Comparison of ENCODE assay signal across 1 cellular context in genomic region chrX:129982300-129983246, GRCh38.
TF ChIP-seq lines count a peak whose summit lies in the region.

BCORL1 (plus strand) TSS chrX:129982635; CDS start chrX:130005232, 22,597 bp downstream.

TF ChIP-seq in HepG2, 621 proteins besides CTCF, POLR2A, EP300 and RAD21 (continued from another document and continues in another):
- TF ChIP-seq ZNF280D (CRISPR knock-in tag; IDR thresholded peaks at IDR 0.05) (no peak), IRF2 (CRISPR knock-in tag; IDR thresholded peaks at IDR 0.05) (0 out of 2 replicates have a peak, but pooled peaks have one; percentile 22), ZNF607 (CRISPR knock-in tag; IDR thresholded peaks at IDR 0.05; ENCODE audit: borderline replicate concordance) (0 out of 2 replicates have a peak, but pooled peaks have one; percentile 34), ZSCAN25 (CRISPR knock-in tag; IDR thresholded peaks at IDR 0.05) (peak; percentile 86), TARDBP (CRISPR knock-in tag; IDR thresholded peaks at IDR 0.05) (0 out of 2 replicates have a peak, but pooled peaks have one; percentile 51), ZNF451 (CRISPR knock-in tag; IDR thresholded peaks at IDR 0.05) (0 out of 2 replicates have a peak, but pooled peaks have one; percentile 41), U2AF1 (optimal IDR thresholded peaks at IDR 0.05; ENCODE audit: low read depth, low read length) (peak; percentile 36), ZNF30 (CRISPR knock-in tag; IDR thresholded peaks at IDR 0.05) (no peak), FOXK2 (IDR thresholded peaks at IDR 0.05) (no peak), PRDM10 (CRISPR knock-in tag; IDR thresholded peaks at IDR 0.05; ENCODE audit: low read depth) (0 out of 2 replicates have a peak, but pooled peaks have one; percentile 25), ELF1 (CRISPR knock-in tag; IDR thresholded peaks at IDR 0.05) (peak; percentile 55; the same call in 1 of the 2 replicates), MYPOP (CRISPR knock-in tag; IDR thresholded peaks at IDR 0.05) (0 out of 2 replicates have a peak, but pooled peaks have one; percentile 37), ZNF280B (CRISPR knock-in tag; IDR thresholded peaks at IDR 0.05; ENCODE audit: borderline replicate concordance) (0 out of 2 replicates have a peak, but pooled peaks have one; percentile 7), GATAD1 (CRISPR knock-in tag; IDR thresholded peaks at IDR 0.05) (0 out of 2 replicates have a peak, but pooled peaks have one; percentile 36), SAP130 (CRISPR knock-in tag; IDR thresholded peaks at IDR 0.05; ENCODE audit: low read depth) (peak; percentile 61), ZNF362 (CRISPR knock-in tag; IDR thresholded peaks at IDR 0.05; ENCODE audit: borderline replicate concordance) (no peak), SOX6 (IDR thresholded peaks at IDR 0.05) (no peak), SOX6 (CRISPR knock-in tag; IDR thresholded peaks at IDR 0.05) (0 out of 2 replicates have a peak, but pooled peaks have one; percentile 15), LBX2 (CRISPR knock-in tag; IDR thresholded peaks at IDR 0.05; ENCODE audit: borderline replicate concordance) (no peak), ZNF282 (IDR thresholded peaks at IDR 0.05; ENCODE audit: partially characterized antibody) (no peak), ZNF567 (CRISPR knock-in tag; IDR thresholded peaks at IDR 0.05; ENCODE audit: borderline replicate concordance) (no peak), NONO (IDR thresholded peaks at IDR 0.05) (no peak), NONO (CRISPR knock-in tag; conservative IDR thresholded peaks at IDR 0.05) (peak; percentile 34; the same call in 1 of the 2 replicates), FIP1L1 (IDR thresholded peaks at IDR 0.05; ENCODE audit: borderline replicate concordance, insufficient read depth, low read depth, low read length) (no peak), XRCC5 (optimal IDR thresholded peaks at IDR 0.05; ENCODE audit: low read length) (peak; percentile 51), GATAD2A (CRISPR knock-in tag; IDR thresholded peaks at IDR 0.05) (0 out of 2 replicates have a peak, but pooled peaks have one; percentile 25), KDM3A (CRISPR knock-in tag; IDR thresholded peaks at IDR 0.05; ENCODE audit: low read depth) (no peak), SUZ12 (IDR thresholded peaks at IDR 0.05; ENCODE audit: low read depth, low read length) (peak; percentile 54; the same call in 1 of the 2 replicates), CREB1 (IDR thresholded peaks at IDR 0.05) (peak; percentile 61; the same call in 1 of the 2 replicates), CREB1 (CRISPR knock-in tag; IDR thresholded peaks at IDR 0.05) (no peak; the same call in 1 of the 2 replicates), ISL2 (CRISPR knock-in tag; IDR thresholded peaks at IDR 0.05) (0 out of 2 replicates have a peak, but pooled peaks have one; percentile 30), POLR2G (IDR thresholded peaks at IDR 0.05; ENCODE audit: low read depth, low read length) (peak; percentile 80), PATZ1 (CRISPR knock-in tag; IDR thresholded peaks at IDR 0.05) (peak; percentile 67), HNRNPL (IDR thresholded peaks at IDR 0.05; ENCODE audit: low read depth, low read length) (0 out of 2 replicates have a peak, but pooled peaks have one; percentile 41), RAD51 (IDR thresholded peaks at IDR 0.05; ENCODE audit: borderline replicate concordance) (no peak), ZNF788 (CRISPR knock-in tag; IDR thresholded peaks at IDR 0.05; ENCODE audit: borderline replicate concordance) (peak; percentile 20; the same call in 1 of the 2 replicates), HOXA9 (CRISPR knock-in tag; IDR thresholded peaks at IDR 0.05; ENCODE audit: borderline replicate concordance) (no peak), ZBTB21 (CRISPR knock-in tag; IDR thresholded peaks at IDR 0.05) (no peak), MAZ (IDR thresholded peaks at IDR 0.05; ENCODE audit: borderline replicate concordance, low read depth, low read length) (peak; percentile 100), MAZ (CRISPR knock-in tag; IDR thresholded peaks at IDR 0.05; ENCODE audit: low read depth) (peak; percentile 97), SNAPC2 (CRISPR knock-in tag; IDR thresholded peaks at IDR 0.05) (0 out of 2 replicates have a peak, but pooled peaks have one; percentile 37), MAX (IDR thresholded peaks at IDR 0.05) (peak; percentile 67; the same call in 1 of the 2 replicates), ZGPAT (CRISPR knock-in tag; IDR thresholded peaks at IDR 0.05) (peak; percentile 26; the same call in 1 of the 2 replicates), TAF1 (CRISPR knock-in tag; IDR thresholded peaks at IDR 0.05) (peak; percentile 78), ZNF292 (CRISPR knock-in tag; IDR thresholded peaks at IDR 0.05; ENCODE audit: borderline replicate concordance, low read depth) (peak; percentile 59), TBX2 (CRISPR knock-in tag; IDR thresholded peaks at IDR 0.05; ENCODE audit: borderline replicate concordance) (0 out of 2 replicates have a peak, but pooled peaks have one; percentile 42), SP5 (CRISPR knock-in tag; IDR thresholded peaks at IDR 0.05; ENCODE audit: borderline replicate concordance, low read depth) (peak; percentile 22; the same call in 1 of the 2 replicates)
